Comparison of ENCODE assay signal across 1 cellular context in the genomic region with DNA sequence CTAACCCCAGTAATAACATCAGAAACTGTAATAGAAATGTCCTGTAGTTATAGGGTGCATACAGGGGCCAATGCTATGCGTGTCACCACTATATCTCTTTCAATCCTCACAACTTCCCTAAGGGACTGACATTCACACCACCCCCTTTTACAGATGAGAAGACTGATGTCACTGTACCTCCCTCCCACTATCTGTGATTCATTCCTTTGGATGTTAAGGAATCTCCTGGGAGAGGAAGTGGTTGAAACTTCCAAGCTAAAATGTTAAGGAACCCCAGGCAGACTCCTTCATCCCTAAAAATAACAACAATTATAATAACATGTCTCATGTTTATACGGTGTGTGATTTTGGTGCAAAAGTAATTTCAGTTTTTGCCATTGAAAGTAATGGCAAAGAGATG.
TF ChIP-seq lines count a peak whose summit lies in the region.

No MANE protein-coding gene starts in this region.

TF ChIP-seq in endothelial cell of umbilical vein, 7 proteins besides CTCF, POLR2A, EP300 and RAD21 (continued from another document):
- no peak for TF ChIP-seq EZH2 (IDR thresholded peaks at IDR 0.05; ENCODE audit: borderline replicate concordance, low read depth, low read length, severe bottlenecking)
- TF ChIP-seq JUN (IDR thresholded peaks at IDR 0.05; ENCODE audit: borderline replicate concordance, insufficient read depth, insufficient read length, low read depth): peak; percentile 53
- TF ChIP-seq MYC (IDR thresholded peaks at IDR 0.05; ENCODE audit: low read depth, low read length): no peak
- TF ChIP-seq POLR2AphosphoS5 (IDR thresholded peaks at IDR 0.05; ENCODE audit: insufficient read depth, low read depth, low read length): no peak
- peak; percentile 23 for TF ChIP-seq GATA2 (IDR thresholded peaks at IDR 0.05; ENCODE audit: insufficient read depth, insufficient read length, low read depth, low read length)
